Comparison of ENCODE assay signal across 13 cellular contexts in the genomic region with DNA sequence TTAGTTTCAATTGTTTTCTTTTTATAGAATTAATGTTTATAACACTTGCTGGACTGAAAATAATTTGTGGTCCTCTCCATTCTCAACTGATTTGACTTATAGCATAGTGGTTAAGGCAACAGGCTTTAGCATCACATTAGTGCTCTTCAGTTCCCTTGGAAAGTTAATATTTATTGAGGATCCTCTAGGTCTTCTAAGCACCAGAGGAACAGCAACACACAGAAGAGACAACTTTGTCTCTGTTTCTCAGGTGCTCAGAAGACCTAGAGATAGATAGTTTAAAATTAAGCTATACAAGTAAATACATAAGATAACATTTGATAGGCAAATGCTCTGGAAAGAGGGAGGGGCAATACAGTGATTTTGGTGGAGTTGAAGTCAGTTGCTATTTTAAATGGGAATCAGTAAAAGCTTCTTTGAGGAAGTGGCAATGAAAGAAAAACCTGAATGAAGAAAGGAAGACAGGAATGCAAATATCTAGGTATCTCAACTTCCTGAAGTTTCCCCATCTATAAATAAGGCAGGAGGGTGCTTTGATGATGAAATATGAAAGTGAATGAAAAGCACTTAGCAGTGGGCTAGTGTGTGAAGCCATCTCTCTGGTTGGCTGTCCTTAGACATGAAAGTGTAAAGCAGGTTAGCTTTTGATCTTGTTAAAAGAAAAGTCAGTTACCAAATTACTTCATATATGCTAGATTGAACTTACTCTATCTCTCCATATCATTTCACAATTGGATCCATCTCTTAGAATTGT. TPM values are rescaled to one million over a fixed set of nuclear protein-coding genes. Genes with fewer than 3 reads are reported as not detected.
DNase-seq lines count a peak whose midpoint lies in the region; ATAC-seq and TF ChIP-seq lines count a peak whose summit lies in the region.
"Had no signal": no experiment of that assay in that cellular context is flagged by ENCODE, and none has a peak within 500 bp of the region (broad histone marks: within the 10 kb centered on the region; RNA-seq: fewer than 3 reads in every experiment).

No MANE protein-coding gene starts in this region.

- H3K4me3 Mint-ChIP-seq in T-cell, result no peak overlapping the region

- intact Hi-C loops in tibial artery (cut with DNase I; ENCODE audit: low total_unique reads), result no loop called here

- H3K36me3 ChIP-seq in tibial artery, result no peaks in the 10 kb centered on the region
- H3K36me3 ChIP-seq: thyroid gland had no signal

- H3K27ac Mint-ChIP-seq in T-cell, result no peak overlapping the region

- no peak overlapping the region for H3K4me3 ChIP-seq in tibial artery
- H3K4me3 ChIP-seq: thyroid gland had no signal

- H3K4me1 ChIP-seq in tibial artery, result no peaks in the 10 kb centered on the region
- H3K4me1 ChIP-seq: thyroid gland had no signal

- DNase-seq in DMS53 (lab: John Stamatoyannopoulos, UW), result peak; percentile 55
- DNase-seq in stimulated activated CD4-positive, alpha-beta T cell treated with anti-CD3 and anti-CD28 coated beads, Interleukin-4, amount 100 ng/mL, for 24 hours, result no peak
- no peak for DNase-seq in T-cell
- no peak for DNase-seq in central memory CD4-positive, alpha-beta T cell
- no peak for DNase-seq in tibial artery
- DNase-seq: GF-D8, mesenchymal stem cell, NCI-H526, thyroid gland had no signal

- H3K4me1 Mint-ChIP-seq in T-cell, result peaks cover 0 to 9% (median 6%) of the 10 kb centered on the region in 3 donors

- H3K36me3 Mint-ChIP-seq in T-cell, result no peaks in the 10 kb centered on the region

- ATAC-seq in GM19035 (IDR thresholded peaks at IDR 0.05; ENCODE audit: unreplicated experiment), result peak; percentile 95
- ATAC-seq in HG02610 (IDR thresholded peaks at IDR 0.05; ENCODE audit: unreplicated experiment), result peak; percentile 99
- peak; percentile 73 for ATAC-seq in HG03342 (IDR thresholded peaks at IDR 0.05; ENCODE audit: unreplicated experiment)
- no peak for ATAC-seq in T-cell (replicated peaks in 1 of 4)

- peaks cover 36 to 48% of the 10 kb centered on the region in 2 donors for H3K27me3 Mint-ChIP-seq in T-cell

- H3K27me3 ChIP-seq in tibial artery, result peaks cover 0 to 6% of the 10 kb centered on the region in 2 donors

- no peak for TF ChIP-seq CTCF in tibial artery (IDR thresholded peaks at IDR 0.05)

- no peaks in the 10 kb centered on the region for H3K9me3 ChIP-seq in tibial artery
- H3K9me3 ChIP-seq: thyroid gland had no signal

- POLR2A ChIA-PET in T-cell (lab: Charles Lee), result no interaction called here

- CTCF ChIA-PET in T-cell (lab: Charles Lee), result no interaction called here

- H3K9me3 Mint-ChIP-seq in T-cell, result no peaks in the 10 kb centered on the region

- no peak overlapping the region for H3K27ac ChIP-seq in tibial artery
- H3K27ac ChIP-seq: thyroid gland had no signal

RNA-seq across cellular contexts. Expression of a gene that starts 7.9 kb away (rescaled TPM):
- total RNA-seq in T-cell, result not detected
- total RNA-seq: M059J, thyroid gland had no signal

RNA-seq across cellular contexts. Expression of a gene that starts 15.5 kb away (rescaled TPM):
- total RNA-seq in T-cell, result under 1 TPM in 1 of 5 donors, not detected in 4; 0.06 TPM
- total RNA-seq: thyroid gland had no signal

Comparison
In these comparisons a context has a peak if more than half of its experiments do, and no peak if none do; other contexts are left out.
1. ATAC-seq: peak in GM19035 (single experiment), HG02610 (single experiment) and HG03342 (single experiment); none in T-cell (0 of 4).